ENCODE assay signal across 10 cellular contexts in the genomic region with DNA sequence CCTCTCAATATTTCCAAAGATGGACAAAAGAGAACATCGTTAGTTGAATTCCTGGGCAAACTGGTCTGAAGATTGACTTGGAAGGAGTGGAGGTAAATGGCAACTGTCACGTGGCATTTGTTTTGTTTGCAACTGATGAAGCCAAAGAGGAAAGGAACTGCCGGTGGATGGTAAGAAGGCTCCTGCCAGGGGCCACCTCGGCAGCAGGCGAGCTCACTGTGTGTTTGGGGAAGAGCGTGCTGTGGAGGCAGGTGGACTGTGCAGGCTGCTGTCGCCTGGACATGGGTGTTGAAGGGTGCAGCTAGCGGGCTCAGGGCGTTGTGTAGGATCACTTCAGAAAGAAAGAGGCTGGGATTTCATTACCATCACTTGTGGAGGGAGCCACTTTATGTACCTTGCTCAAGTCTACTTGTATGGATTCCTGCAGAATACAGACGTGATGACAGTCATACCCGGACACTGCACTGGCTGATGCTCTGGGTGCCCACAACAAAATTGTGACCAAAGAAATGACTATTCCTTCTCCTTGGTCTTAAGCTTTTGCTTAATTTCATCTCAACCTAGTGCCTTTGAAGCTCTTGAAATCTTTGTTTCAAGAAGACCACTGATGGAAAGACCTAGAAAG.
DNase-seq lines count a peak whose midpoint lies in the region; ATAC-seq and TF ChIP-seq lines count a peak whose summit lies in the region.
"Had no signal": no experiment of that assay in that cellular context is flagged by ENCODE, and none has a peak within 500 bp of the region (broad histone marks: within the 10 kb centered on the region; RNA-seq: fewer than 3 reads in every experiment).

No MANE protein-coding gene starts in this region.

- H3K27me3 ChIP-seq in ACC112 (ENCODE audit: insufficient read depth, low read length) (no peaks in the 10 kb centered on the region), SJSA1 (replicated peaks) (no peaks in the 10 kb centered on the region), esophagus muscularis mucosa (no peaks in the 10 kb centered on the region), ovary (no peaks in the 10 kb centered on the region)
- peaks cover 11% of the 10 kb centered on the region for H3K27me3 ChIP-seq in CD4-positive, alpha-beta T cell (ENCODE audit: control insufficient read depth, insufficient read depth, low read length)
- H3K27me3 ChIP-seq: hepatocyte had no signal

- peaks cover 29% of the 10 kb centered on the region for H3K4me1 ChIP-seq in ACC112 (ENCODE audit: control insufficient read depth, insufficient read depth, low read length, unreplicated experiment)
- peaks cover 36% of the 10 kb centered on the region for H3K4me1 ChIP-seq in SJSA1 (replicated peaks)
- H3K4me1 ChIP-seq in esophagus muscularis mucosa = peaks cover 9 to 83% (median 67%) of the 10 kb centered on the region in 4 donors
- H3K4me1 ChIP-seq in ovary (ENCODE audit: insufficient read depth) = peaks cover 11% of the 10 kb centered on the region

- peak overlapping the region; percentile 62 for H3K4me3 ChIP-seq in ACC112 (ENCODE audit: low read depth, low read length)
- peak overlapping the region; percentile 18 for H3K4me3 ChIP-seq in SJSA1
- peak overlapping the region; percentile 41 to 55 (median 46) for H3K4me3 ChIP-seq in esophagus muscularis mucosa
- peak overlapping the region; percentile 28 for H3K4me3 ChIP-seq in ovary
- H3K4me3 ChIP-seq: hepatocyte had no signal

- H2AFZ ChIP-seq in ACC112 (ENCODE audit: low read length, unreplicated experiment) = no peak overlapping the region
- H2AFZ ChIP-seq: hepatocyte had no signal

- no peaks in the 10 kb centered on the region for H3K4me1 Mint-ChIP-seq in CD4-positive, alpha-beta T cell (ENCODE audit: low read depth)

- H3K79me2 ChIP-seq in ACC112 (ENCODE audit: control insufficient read depth, insufficient read depth, low read length, unreplicated experiment) = peaks cover 65% of the 10 kb centered on the region
- H3K79me2 ChIP-seq: hepatocyte had no signal

- H3K9me3 Mint-ChIP-seq in CD4-positive, alpha-beta T cell = no peaks in the 10 kb centered on the region
- H3K9me3 Mint-ChIP-seq: nephron progenitor cell had no signal

- TF ChIP-seq EP300 in esophagus muscularis mucosa (IDR thresholded peaks at IDR 0.05) (no peak), ovary (IDR thresholded peaks at IDR 0.05) (no peak)

- no peak overlapping the region for H3K4me3 Mint-ChIP-seq in CD4-positive, alpha-beta T cell
- H3K4me3 Mint-ChIP-seq: nephron progenitor cell had no signal

- DNase-seq in SJSA1 (ENCODE audit: low read depth in 1 of 2, low spot score in 2 of 2) (no peak), esophagus muscularis mucosa (ENCODE audit: extremely low spot score) (no peak), ovary (no peak), NAMALWA (ENCODE audit: low spot score) (no peak), NCI-H526 treated with DMSO at 0.1 percent for 48 hours (lab: John Stamatoyannopoulos, UW) (no peak), DMS 273 treated with DMSO at 0.1 percent for 48 hours (lab: John Stamatoyannopoulos, UW) (no peak)
- no peak for DNase-seq in CD4-positive, alpha-beta T cell
- DNase-seq: nephron progenitor cell had no signal

- no peaks in the 10 kb centered on the region for H3K36me3 Mint-ChIP-seq in CD4-positive, alpha-beta T cell (ENCODE audit: low read depth)

- TF ChIP-seq POLR2A in esophagus muscularis mucosa (IDR thresholded peaks at IDR 0.05; ENCODE audit: low read depth) (no peak), ovary (IDR thresholded peaks at IDR 0.05) (no peak)

- POLR2A ChIA-PET in CD4-positive, alpha-beta T cell (lab: Charles Lee) = no interaction called here

- H3K27me3 Mint-ChIP-seq in CD4-positive, alpha-beta T cell = peaks cover 38% of the 10 kb centered on the region

- CTCF ChIA-PET in CD4-positive, alpha-beta T cell (lab: Charles Lee) = no interaction called here

- no peak overlapping the region for H3K27ac Mint-ChIP-seq in CD4-positive, alpha-beta T cell

- H3K27ac ChIP-seq in ACC112 (ENCODE audit: low read depth, low read length) (peak overlapping the region; percentile 97), SJSA1 (peak overlapping the region; percentile 88), esophagus muscularis mucosa (replicated peaks in 1 of 4) (peak overlapping the region; percentile 73 to 86 (median 85)), ovary (no peak overlapping the region)
- H3K27ac ChIP-seq in CD4-positive, alpha-beta T cell (ENCODE audit: low read depth, low read length) = no peak overlapping the region
- H3K27ac ChIP-seq: hepatocyte had no signal

- H3K9me3 ChIP-seq in SJSA1 (replicated peaks) (no peaks in the 10 kb centered on the region), esophagus muscularis mucosa (no peaks in the 10 kb centered on the region), ovary (no peaks in the 10 kb centered on the region)
- no peaks in the 10 kb centered on the region for H3K9me3 ChIP-seq in CD4-positive, alpha-beta T cell (ENCODE audit: control insufficient read depth, low read length)

- H3K36me3 ChIP-seq in ACC112 (ENCODE audit: insufficient read depth, low read length) (peaks cover 21% of the 10 kb centered on the region), SJSA1 (peaks cover 73% of the 10 kb centered on the region), esophagus muscularis mucosa (peaks cover 0 to 24% (median 11%) of the 10 kb centered on the region in 4 donors), ovary (no peaks in the 10 kb centered on the region)

- intact Hi-C loops in esophagus muscularis mucosa (cut with DNase I) (loop anchor here (5.0 to 10.0 kb wide), 2 partner anchors 58 to 125 kb away; no protein-coding TSS in a partner anchor), ovary (cut with DNase I) (loop anchor here in 1 of 4 donors (5.0 to 10.0 kb wide), 2 partner anchors 55 to 117 kb away; no protein-coding TSS in a partner anchor)
- intact Hi-C loops in CD4-positive, alpha-beta T cell (cut with DNase I, micrococcal nuclease) = no loop called here

- no peak for TF ChIP-seq CTCF in esophagus muscularis mucosa (IDR thresholded peaks at IDR 0.05)
- TF ChIP-seq CTCF in ovary (IDR thresholded peaks at IDR 0.05) = no peak
- no peak for TF ChIP-seq CTCF in CD4-positive, alpha-beta T cell (IDR thresholded peaks at IDR 0.05)

- ATAC-seq in CD4-positive, alpha-beta T cell (ENCODE audit: poor library complexity) = no peak

- 62% methylated on average over 10 of the region's 11 CpGs for WGBS in esophagus muscularis mucosa
- WGBS in ovary, 3 donors = 76 to 82% (median 82%) methylated on average over 11 of the region's 11 CpGs

Comparison
In these comparisons a context has a peak if more than half of its experiments do, and no peak if none do; other contexts are left out.
1. H3K27ac ChIP-seq: peak in ACC112 (single experiment), SJSA1 (single experiment) and esophagus muscularis mucosa (4 of 4); none in ovary (0 of 2) and CD4-positive, alpha-beta T cell (single experiment).
2. Peak in every context shown above with its lines, with median percentiles within 50 percentile points of each other: H3K4me3 ChIP-seq.